ENCODE assay signal across 27 cellular contexts in the genomic region with DNA sequence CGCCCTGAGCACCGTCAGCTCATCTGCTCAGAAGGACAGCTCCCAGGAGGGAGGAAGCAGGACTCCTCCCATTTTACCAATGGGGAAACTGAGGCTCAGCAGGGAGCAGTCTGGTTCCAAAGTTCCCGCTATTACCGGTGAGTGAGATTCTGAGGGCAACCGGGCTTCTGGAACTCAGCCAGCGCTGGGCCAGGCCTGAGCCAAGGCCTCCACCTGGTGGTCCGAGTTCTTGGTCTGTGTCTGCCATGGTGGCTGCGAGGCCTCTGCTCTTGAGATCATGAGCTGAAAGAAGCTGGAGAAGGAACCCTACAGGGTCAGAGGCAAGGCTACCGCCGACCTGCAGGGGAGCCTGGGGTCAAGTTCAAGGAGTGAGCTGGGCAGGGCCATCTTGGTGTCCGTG.
"Had no signal": no experiment of that assay in that cellular context is flagged by ENCODE, and none has a peak within 500 bp of the region (broad histone marks: within the 10 kb centered on the region; RNA-seq: fewer than 3 reads in every experiment).

No MANE protein-coding gene starts in this region.

- ATAC-seq: body of pancreas; effector memory CD8-positive, alpha-beta T cell; gastroesophageal sphincter; left colon; sciatic nerve; stimulated activated memory B cell treated with anti-CD40 and anti-IgM and Interleukin-4, amounts not matched to agents 10 μg/mL and 1 μg/mL and 100 μg/mL, for 72 hours; stimulated activated naive CD8-positive, alpha-beta T cell treated with anti-CD3 and anti-CD28 coated beads, Interleukin-15, amount 100 ng/mL, for 72 hours had no signal

- H3K27me3 Mint-ChIP-seq: activated naive CD8-positive, alpha-beta T cell treated with anti-CD3 and anti-CD28 coated beads for 36 hours; effector memory CD8-positive, alpha-beta T cell; stimulated activated naive CD8-positive, alpha-beta T cell treated with anti-CD3 and anti-CD28 coated beads, Interleukin-15, amount 100 ng/mL, for 72 hours had no signal

- H3K4me1 ChIP-seq: adrenal gland, body of pancreas, gastroesophageal sphincter had no signal

- H3K27me3 ChIP-seq: adrenal gland, body of pancreas, gastroesophageal sphincter, upper lobe of left lung had no signal

- H3K4me3 Mint-ChIP-seq: activated naive CD4-positive, alpha-beta T cell treated with anti-CD3 and anti-CD28 coated beads for 36 hours; activated naive CD8-positive, alpha-beta T cell treated with anti-CD3 and anti-CD28 coated beads for 36 hours; effector memory CD8-positive, alpha-beta T cell; immature natural killer cell; mesothelial cell of epicardium; stimulated activated memory B cell treated with anti-CD40 and anti-IgM and Interleukin-4, amounts not matched to agents 10 μg/mL and 1 μg/mL and 100 μg/mL, for 72 hours; stimulated activated naive CD8-positive, alpha-beta T cell treated with anti-CD3 and anti-CD28 coated beads, Interleukin-15, amount 100 ng/mL, for 72 hours had no signal

- H3K4me1 Mint-ChIP-seq: activated naive CD8-positive, alpha-beta T cell treated with anti-CD3 and anti-CD28 coated beads for 36 hours; stimulated activated naive CD8-positive, alpha-beta T cell treated with anti-CD3 and anti-CD28 coated beads, Interleukin-15, amount 100 ng/mL, for 72 hours had no signal

- DNase-seq: activated CD4-positive, alpha-beta T cell treated with anti-CD3 and anti-CD28 coated beads for 4 hours; activated CD4-positive, alpha-beta T cell treated with anti-CD3 and anti-CD28 coated beads, Interleukin-2, amount 50 U/mL, for 4 hours; activated CD8-positive, alpha-beta memory T cell treated with anti-CD3 and anti-CD28 coated beads for 24 hours; activated effector memory CD4-positive, alpha-beta T cell treated with anti-CD3 and anti-CD28 coated beads, Interleukin-2, amount 50 U/mL, for 16 hours; activated naive CD4-positive, alpha-beta T cell treated with anti-CD3 and anti-CD28 coated beads for 36 hours; activated naive CD8-positive, alpha-beta T cell treated with anti-CD3 and anti-CD28 coated beads for 36 hours; adrenal gland; aorta; body of pancreas; cortex of kidney; effector memory CD8-positive, alpha-beta T cell; head of caudate nucleus; hypothalamus; immature natural killer cell; kidney; left colon; naive B cell; occipital lobe; stimulated activated CD4-positive, alpha-beta T cell treated with anti-CD3 and anti-CD28 coated beads, Interleukin-12 subunit alpha, Interleukin-12 subunit beta, amount 100 ng/mL, for 4 hours; stimulated activated CD4-positive, alpha-beta T cell treated with anti-CD3 and anti-CD28 coated beads, Interleukin-4, amount 100 ng/mL, for 1 hour; stimulated activated naive CD8-positive, alpha-beta T cell treated with anti-CD3 and anti-CD28 coated beads, Interleukin-15, amount 100 ng/mL, for 72 hours; upper lobe of left lung had no signal

- H3K27ac ChIP-seq: adrenal gland, body of pancreas, gastroesophageal sphincter, skin epidermis, upper lobe of left lung had no signal

- H3K9me3 ChIP-seq: adrenal gland, body of pancreas, gastroesophageal sphincter, upper lobe of left lung had no signal

- H3K36me3 ChIP-seq: adrenal gland, gastroesophageal sphincter, upper lobe of left lung had no signal

- H3K36me3 Mint-ChIP-seq: activated naive CD8-positive, alpha-beta T cell treated with anti-CD3 and anti-CD28 coated beads for 36 hours; immature natural killer cell; naive B cell; stimulated activated memory B cell treated with anti-CD40 and anti-IgM and Interleukin-4, amounts not matched to agents 10 μg/mL and 1 μg/mL and 100 μg/mL, for 72 hours had no signal

- H3K9me3 Mint-ChIP-seq: activated naive CD4-positive, alpha-beta T cell treated with anti-CD3 and anti-CD28 coated beads for 36 hours; activated naive CD8-positive, alpha-beta T cell treated with anti-CD3 and anti-CD28 coated beads for 36 hours; effector memory CD8-positive, alpha-beta T cell; immature natural killer cell; mesothelial cell of epicardium; naive B cell; stimulated activated memory B cell treated with anti-CD40 and anti-IgM and Interleukin-4, amounts not matched to agents 10 μg/mL and 1 μg/mL and 100 μg/mL, for 72 hours; stimulated activated naive CD8-positive, alpha-beta T cell treated with anti-CD3 and anti-CD28 coated beads, Interleukin-15, amount 100 ng/mL, for 72 hours had no signal

- H3K4me3 ChIP-seq: adrenal gland, body of pancreas, gastroesophageal sphincter, skin epidermis, upper lobe of left lung had no signal

- H3K27ac Mint-ChIP-seq: activated naive CD4-positive, alpha-beta T cell treated with anti-CD3 and anti-CD28 coated beads for 36 hours; activated naive CD8-positive, alpha-beta T cell treated with anti-CD3 and anti-CD28 coated beads for 36 hours; effector memory CD8-positive, alpha-beta T cell; mesothelial cell of epicardium; stimulated activated memory B cell treated with anti-CD40 and anti-IgM and Interleukin-4, amounts not matched to agents 10 μg/mL and 1 μg/mL and 100 μg/mL, for 72 hours had no signal
